In the genomic region with DNA sequence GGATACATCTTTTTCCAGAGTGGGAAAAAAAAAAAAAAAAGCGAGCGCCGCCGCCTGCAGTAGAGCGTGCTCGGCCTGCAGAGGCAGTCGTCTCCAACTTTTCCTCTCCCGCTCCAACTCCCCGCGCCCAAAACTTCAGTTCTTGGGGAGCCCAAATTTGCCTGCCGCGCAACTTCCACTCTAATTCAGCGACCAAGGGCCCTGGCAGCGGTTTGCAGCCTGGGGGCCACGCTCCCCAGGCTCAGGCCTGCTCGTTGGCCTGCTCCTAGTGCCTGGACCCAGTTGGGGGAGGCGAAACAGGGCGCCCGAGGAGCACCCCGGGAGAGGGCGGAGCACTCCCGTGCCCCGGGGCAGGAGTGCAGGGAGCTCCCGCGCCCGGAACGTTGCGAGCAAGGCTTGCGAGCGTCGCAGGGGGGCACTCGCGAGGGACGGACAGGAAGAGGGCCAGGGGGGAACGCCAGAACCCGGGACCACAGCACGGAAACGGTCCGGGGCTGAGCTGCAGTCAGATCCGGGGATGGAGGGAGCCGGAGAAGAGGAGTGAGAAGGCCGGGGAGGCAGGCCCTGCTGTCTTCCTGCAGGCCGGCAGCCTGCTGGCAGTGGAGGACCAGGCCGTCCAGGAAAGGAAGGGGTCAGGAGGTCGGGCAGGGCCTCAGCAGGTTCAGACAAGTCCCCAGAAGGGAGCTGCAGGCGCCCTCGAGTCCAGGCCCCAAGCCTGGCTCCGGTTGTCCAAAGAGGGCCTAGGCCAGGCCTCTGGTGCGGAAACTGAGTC, we compare ENCODE assay signal across 1 cellular context.
A peak's percentile ranks its signal among the peaks of the same experiment; 100 is the strongest.
TF ChIP-seq lines count a peak whose summit lies in the region.

A gene with protein sequence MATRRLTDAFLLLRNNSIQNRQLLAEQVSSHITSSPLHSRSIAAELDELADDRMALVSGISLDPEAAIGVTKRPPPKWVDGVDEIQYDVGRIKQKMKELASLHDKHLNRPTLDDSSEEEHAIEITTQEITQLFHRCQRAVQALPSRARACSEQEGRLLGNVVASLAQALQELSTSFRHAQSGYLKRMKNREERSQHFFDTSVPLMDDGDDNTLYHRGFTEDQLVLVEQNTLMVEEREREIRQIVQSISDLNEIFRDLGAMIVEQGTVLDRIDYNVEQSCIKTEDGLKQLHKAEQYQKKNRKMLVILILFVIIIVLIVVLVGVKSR (plus strand): TSS at position 508 of the 772 bp plus-strand sequence. CDS start 724 bp downstream, outside the sequence.

TF ChIP-seq in HCT116, 20 proteins besides CTCF, POLR2A, EP300 and RAD21 (continued from another document):
- no peak for TF ChIP-seq EZH2phosphoT487 (IDR thresholded peaks at IDR 0.05; ENCODE audit: borderline replicate concordance)
- TF ChIP-seq ZFX (IDR thresholded peaks at IDR 0.05), result peak; percentile 99
- peak; percentile 85 for TF ChIP-seq SP1 (IDR thresholded peaks at IDR 0.05; ENCODE audit: low read depth)
- TF ChIP-seq, protein P1, sequence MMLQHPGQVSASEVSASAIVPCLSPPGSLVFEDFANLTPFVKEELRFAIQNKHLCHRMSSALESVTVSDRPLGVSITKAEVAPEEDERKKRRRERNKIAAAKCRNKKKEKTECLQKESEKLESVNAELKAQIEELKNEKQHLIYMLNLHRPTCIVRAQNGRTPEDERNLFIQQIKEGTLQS (IDR thresholded peaks at IDR 0.05), result no peak; the same call in 1 of the 2 replicates
- 0 out of 2 replicates have a peak, but pooled peaks have one; percentile 9 for TF ChIP-seq FOSL1 (IDR thresholded peaks at IDR 0.05; ENCODE audit: low read depth)
- TF ChIP-seq CEBPB (IDR thresholded peaks at IDR 0.05; ENCODE audit: low read depth), result no peak; the same call in 1 of the 2 replicates
- no peak for TF ChIP-seq EZH2 (IDR thresholded peaks at IDR 0.05)
- TF ChIP-seq JUND (IDR thresholded peaks at IDR 0.05), result no peak
- peak; percentile 99 for TF ChIP-seq CBX3 (IDR thresholded peaks at IDR 0.05; ENCODE audit: low read depth)
- no peak for TF ChIP-seq ZNF274 (IDR thresholded peaks at IDR 0.05; ENCODE audit: low read depth, low read length)
